16 cellular contexts compared by ENCODE assay signal in the genomic region with DNA sequence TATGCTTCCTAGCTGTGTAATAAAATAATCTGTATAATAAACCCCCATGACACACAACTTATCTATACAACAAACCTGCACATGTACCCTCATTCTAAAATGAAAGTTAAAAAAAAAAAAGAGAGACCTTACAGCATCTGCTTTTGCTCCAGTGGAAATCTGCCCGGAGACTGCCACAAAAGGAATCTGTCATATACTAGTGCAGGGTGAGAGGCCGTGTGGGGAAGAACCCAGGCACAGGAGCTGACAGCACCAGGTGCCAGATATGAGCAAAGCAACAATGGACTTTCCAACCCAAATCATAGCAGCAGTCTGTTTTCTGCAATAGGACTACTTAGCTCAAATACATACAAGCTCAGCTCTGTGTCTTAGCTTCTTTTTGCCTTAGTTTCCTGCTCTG.
"Had no signal": no experiment of that assay in that cellular context is flagged by ENCODE, and none has a peak within 500 bp of the region (broad histone marks: within the 10 kb centered on the region; RNA-seq: fewer than 3 reads in every experiment).

No MANE protein-coding gene starts in this region.

- DNase-seq: KBM-7, MG63, NCI-H1092, NCI-H1105 treated with DMSO at 0.1 percent for 48 hours, NCI-H1436, NCI-H187, NCI-H2029, NCI-H2171 treated with DMSO at 0.1 percent for 48 hours, NCI-H345, NCI-H446 treated with DMSO at 0.1 percent for 48 hours, NCI-H510A treated with DMSO at 0.1 percent for 48 hours, NCI-H526, NCI-H748 treated with DMSO at 0.1 percent for 48 hours, Right ventricle myocardium superior, RPMI8226, SIG-M5 had no signal

- H3K4me3 ChIP-seq: MG63 had no signal

- H3K27me3 ChIP-seq: MG63 had no signal

- H3K36me3 ChIP-seq: MG63 had no signal

- H3K9me3 ChIP-seq: MG63 had no signal
